Comparison of ENCODE assay signal across 23 cellular contexts in the genomic region with DNA sequence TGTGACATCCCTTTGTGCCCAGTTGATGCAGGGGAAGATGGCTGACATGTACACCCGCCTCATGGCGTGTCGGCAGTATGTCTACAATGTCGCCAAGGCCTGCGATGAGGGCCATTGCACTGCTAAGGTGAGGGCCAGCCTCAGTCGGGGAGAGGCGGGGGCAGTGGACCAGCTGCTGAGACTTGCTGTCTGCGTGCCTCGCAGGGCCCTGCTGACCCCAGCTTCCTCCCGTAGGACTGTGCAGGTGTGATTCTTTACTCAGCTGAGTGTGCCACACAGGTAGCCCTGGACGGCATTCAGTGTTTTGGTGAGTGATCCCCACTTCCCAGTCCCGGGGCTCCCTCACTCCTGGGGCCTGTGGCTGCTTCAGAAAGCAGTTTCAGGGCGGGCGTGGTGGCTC. TPM values are rescaled to one million over a fixed set of nuclear protein-coding genes. Genes with fewer than 3 reads are reported as not detected.
DNase-seq lines count a peak whose midpoint lies in the region; ATAC-seq, FAIRE-seq and TF ChIP-seq lines count a peak whose summit lies in the region.
"Had no signal": no experiment of that assay in that cellular context is flagged by ENCODE, and none has a peak within 500 bp of the region (broad histone marks: within the 10 kb centered on the region; RNA-seq: fewer than 3 reads in every experiment).

No MANE protein-coding gene starts in this region.

- peaks cover 54% of the 10 kb centered on the region for H3K36me3 ChIP-seq in IMR-90 (ENCODE audit: control insufficient read depth, insufficient read depth, low read length)
- peaks cover 31 to 70% (median 52%) of the 10 kb centered on the region in 4 experiments for H3K36me3 ChIP-seq in H1 (ENCODE audit: control insufficient read depth in 2 of 4, insufficient read depth in 4 of 4, low read length in 3 of 4)
- peaks cover 2 to 88% (median 76%) of the 10 kb centered on the region in 6 donors for H3K36me3 ChIP-seq in spleen
- H3K36me3 ChIP-seq in lower lobe of right lung: peaks cover 74% of the 10 kb centered on the region

- no peak overlapping the region for H2BK20ac ChIP-seq in IMR-90 (ENCODE audit: low read depth, low read length)
- no peak overlapping the region for H2BK20ac ChIP-seq in H1 (ENCODE audit: low read length)

- H3K9me3 ChIP-seq in IMR-90 (ENCODE audit: control insufficient read depth, insufficient read depth, low read length) (no peaks in the 10 kb centered on the region), H1 (ENCODE audit: insufficient read depth in 2 of 2, low read depth in 1 of 2, low read length in 1 of 2) (no peaks in the 10 kb centered on the region), spleen (no peaks in the 10 kb centered on the region), lower lobe of right lung (no peaks in the 10 kb centered on the region)
- H3K9me3 ChIP-seq: BE2C had no signal

- H4K5ac ChIP-seq in IMR-90 (ENCODE audit: low read depth, low read length) (no peak overlapping the region), H1 (ENCODE audit: insufficient read length, low read depth, low read length) (no peak overlapping the region)

- no peak overlapping the region for H3K14ac ChIP-seq in IMR-90 (replicated peaks; ENCODE audit: low read depth, low read length)
- no peak overlapping the region for H3K14ac ChIP-seq in H1 (ENCODE audit: insufficient read length)

- CTCF ChIA-PET in IMR-90 (lab: Yijun Ruan, JAX): no interaction called here
- CTCF ChIA-PET in H1 (lab: Charles Lee; ENCODE audit: partially characterized antibody): interaction anchor here (1.1 to 16.2 kb wide), 2 partner anchors 75 to 129 kb away, joined by 3 to 184 read pairs; a partner anchor contains a TSS

- DNase-seq in IMR-90: no peak
- DNase-seq in H1 (ENCODE audit: low read depth in 1 of 2, low spot score in 2 of 2): no peak
- peak; percentile 64 for DNase-seq in spleen
- DNase-seq in lower lobe of right lung: no peak
- DNase-seq: ACHN; BE2C; C1 segment of cervical spinal cord; CD4-positive, CD25-positive, alpha-beta regulatory T cell; CD8-positive, alpha-beta memory T cell; COR-L47; DMS 273 treated with DMSO at 0.1 percent for 48 hours; DMS53; DND-41; EL; H7; HFFc6 had no signal

- TF ChIP-seq POLR2A in IMR-90 (IDR thresholded peaks at IDR 0.05; ENCODE audit: low read depth, low read length) (no peak), H1 (IDR thresholded peaks at IDR 0.05; ENCODE audit: control extremely low read depth in 1 of 2, low read depth in 2 of 2, low read length in 2 of 2) (no peak), spleen (IDR thresholded peaks at IDR 0.05) (no peak)

- H3K23ac ChIP-seq in IMR-90 (ENCODE audit: low read depth, low read length): no peak overlapping the region
- no peak overlapping the region for H3K23ac ChIP-seq in H1 (ENCODE audit: insufficient read length)

- no peak overlapping the region for H4K91ac ChIP-seq in IMR-90 (ENCODE audit: insufficient read depth, low read depth, low read length)
- H4K91ac ChIP-seq in H1 (replicated peaks; ENCODE audit: insufficient read length, low read length): no peak overlapping the region

- no peaks in the 10 kb centered on the region for H3K23me2 ChIP-seq in H1 (ENCODE audit: low read depth, low read length)

- in situ Hi-C loops in IMR-90 (cut with MboI; ENCODE audit: low sequenced_read_pairs): no loop called here

- H2BK120ac ChIP-seq in IMR-90 (ENCODE audit: low read depth, low read length) (no peak overlapping the region), H1 (replicated peaks; ENCODE audit: low read depth, low read length) (no peak overlapping the region)

- intact Hi-C loops in IMR-90 (cut with micrococcal nuclease) (no loop called here), spleen (cut with DNase I; ENCODE audit: low total_unique reads) (loop anchor here (10.0 kb wide), 1 partner anchor 51 kb away; no protein-coding TSS in a partner anchor), lower lobe of right lung (cut with DNase I) (no loop called here)

- peak overlapping the region; percentile 42 for H2AK9ac ChIP-seq in IMR-90 (replicated peaks; ENCODE audit: low read depth, low read length, poor library complexity)

- no peak overlapping the region for H3K27ac ChIP-seq in IMR-90 (ENCODE audit: insufficient read depth, low read length)
- H3K27ac ChIP-seq in H1 (ENCODE audit: low read depth, low read length): no peak overlapping the region
- no peak overlapping the region for H3K27ac ChIP-seq in spleen
- H3K27ac ChIP-seq in lower lobe of right lung: no peak overlapping the region

- H3K9ac ChIP-seq in IMR-90 (ENCODE audit: low read depth, low read length): no peak overlapping the region
- no peak overlapping the region for H3K9ac ChIP-seq in H1 (replicated peaks in 1 of 4; ENCODE audit: extremely low read depth in 1 of 4, low read depth in 3 of 4, low read length in 3 of 4)

- H2BK12ac ChIP-seq in H1 (ENCODE audit: low read depth, low read length): no peak overlapping the region

- H3K9me1 ChIP-seq in IMR-90 (ENCODE audit: insufficient read depth, low read length): no peaks in the 10 kb centered on the region

- H2AFZ ChIP-seq in IMR-90 (replicated peaks; ENCODE audit: low read length, poor library complexity) (no peak overlapping the region), H1 (ENCODE audit: low read length) (no peak overlapping the region)
- H2AFZ ChIP-seq: GM23338 had no signal

- FAIRE-seq in H1 (lab: Jason Lieb, UNC): no peak
- FAIRE-seq: A204.1, GM12878, GM19239 had no signal

- no peak overlapping the region for H3K4me3 ChIP-seq in IMR-90 (ENCODE audit: insufficient read depth, low read depth, low read length)
- H3K4me3 ChIP-seq in H1 (ENCODE audit: extremely low read depth in 1 of 4, insufficient read depth in 2 of 4, low read depth in 3 of 4, low read length in 4 of 4): no peak overlapping the region
- no peak overlapping the region for H3K4me3 ChIP-seq in spleen
- H3K4me3 ChIP-seq in lower lobe of right lung: no peak overlapping the region
- H3K4me3 ChIP-seq: GM12878, GM23338 had no signal

- H3K4me2 ChIP-seq in IMR-90 (ENCODE audit: low read depth, low read length) (no peak overlapping the region), H1 (ENCODE audit: insufficient read depth in 1 of 2, low read depth in 2 of 2, low read length in 2 of 2) (no peak overlapping the region)
- H3K4me2 ChIP-seq: GM23338 had no signal

- H3K79me1 ChIP-seq in IMR-90 (ENCODE audit: low read depth in 1 of 2, low read length in 2 of 2) (peaks cover 0 to 7% of the 10 kb centered on the region in 2 experiments; a peak in 2 of 4 replicates), H1 (ENCODE audit: low read depth, low read length) (no peaks in the 10 kb centered on the region)

- H2AK5ac ChIP-seq in IMR-90 (ENCODE audit: low read depth, low read length): no peak overlapping the region
- H2AK5ac ChIP-seq in H1 (ENCODE audit: low read depth, low read length): no peak overlapping the region

- H2BK15ac ChIP-seq in IMR-90 (ENCODE audit: low read depth, low read length) (no peak overlapping the region), H1 (ENCODE audit: low read length) (no peak overlapping the region)

- H3K4ac ChIP-seq in IMR-90 (ENCODE audit: low read depth, low read length) (no peak overlapping the region), H1 (replicated peaks; ENCODE audit: insufficient read length, low read depth, low read length) (no peak overlapping the region)

- H4K20me1 ChIP-seq in IMR-90 (ENCODE audit: insufficient read depth, low read length): no peaks in the 10 kb centered on the region
- H4K20me1 ChIP-seq in H1 (replicated peaks in 1 of 2; ENCODE audit: control insufficient read depth in 1 of 2, insufficient read depth in 2 of 2, low read length in 2 of 2): peaks cover 0 to 14% of the 10 kb centered on the region in 2 experiments

- H3K18ac ChIP-seq in IMR-90 (ENCODE audit: low read depth, low read length): no peak overlapping the region
- no peak overlapping the region for H3K18ac ChIP-seq in H1 (ENCODE audit: extremely low read depth, low read length)

- H2BK5ac ChIP-seq in IMR-90 (ENCODE audit: low read depth, low read length, poor library complexity, severe bottlenecking) (no peak overlapping the region), H1 (ENCODE audit: low read depth, low read length) (peak overlapping the region; percentile 5; the same call in 1 of the 2 replicates)

- ATAC-seq in IMR-90 (ENCODE audit: low read depth): no peak
- ATAC-seq in SK-N-SH treated with all-trans-retinoic acid at 6 μM for 48 hours: no peak
- ATAC-seq in HG03039 (IDR thresholded peaks at IDR 0.05; ENCODE audit: unreplicated experiment): no peak
- no peak for ATAC-seq in lower lobe of right lung
- ATAC-seq: GM12878, GM23338, HCT116 had no signal

- H3K56ac ChIP-seq in IMR-90 (ENCODE audit: extremely low read depth, insufficient read depth, low read length) (no peak overlapping the region), H1 (replicated peaks; ENCODE audit: insufficient read length, low read depth, low read length) (no peak overlapping the region)

- 98% methylated on average over 6 of the region's 14 CpGs; no CpG with 5 or more reads in 1 of the 2 experiments for WGBS in IMR-90 (ENCODE audit: extremely low coverage in 2 of 2, insufficient read length in 1 of 2), 2 experiments
- 95% methylated on average over 14 of the region's 14 CpGs; no CpG with 5 or more reads in 1 of the 2 experiments for WGBS in H1 (ENCODE audit: extremely low coverage in 1 of 2, insufficient coverage in 1 of 2, insufficient read length in 1 of 2, insufficient replicate concordance in 2 of 2, low coverage in 1 of 2, low lambda C conversion rate in 2 of 2, missing lambda C conversion rate in 1 of 2), 2 experiments
- 78 to 99% (median 95%) methylated on average over 3 to 14 of the region's 14 CpGs for WGBS in spleen, 5 donors

- no peak for TF ChIP-seq RAD21 in IMR-90 (IDR thresholded peaks at IDR 0.05; ENCODE audit: low read length)
- no peak for TF ChIP-seq RAD21 in H1 (IDR thresholded peaks at IDR 0.05 in 1 of 2, conservative IDR thresholded peaks at IDR 0.05 in 1 of 2; ENCODE audit: low read depth in 2 of 2, low read length in 2 of 2)

- H3K4me1 ChIP-seq in IMR-90 (ENCODE audit: control insufficient read depth, insufficient read depth, low read length): no peaks in the 10 kb centered on the region
- no peaks in the 10 kb centered on the region for H3K4me1 ChIP-seq in H1 (replicated peaks in 1 of 4; ENCODE audit: control insufficient read depth in 3 of 4, insufficient read depth in 4 of 4, low read length in 3 of 4)
- peaks cover 3 to 13% (median 9%) of the 10 kb centered on the region in 6 donors for H3K4me1 ChIP-seq in spleen
- peaks cover 12% of the 10 kb centered on the region for H3K4me1 ChIP-seq in lower lobe of right lung

- TF ChIP-seq CTCF in IMR-90 (conservative IDR thresholded peaks at IDR 0.05; ENCODE audit: low read depth, low read length) (no peak), H1 (IDR thresholded peaks at IDR 0.05; ENCODE audit: control extremely low read depth in 1 of 3, insufficient read depth in 1 of 3, low read depth in 1 of 3, low read length in 3 of 3) (no peak), spleen (IDR thresholded peaks at IDR 0.05 in 8 of 11, conservative IDR thresholded peaks at IDR 0.05 in 3 of 11) (no peak), lower lobe of right lung (IDR thresholded peaks at IDR 0.05) (no peak)

- POLR2A ChIA-PET in IMR-90 (lab: Charles Lee; ENCODE audit: unreplicated experiment): interaction anchor here (0.5 kb wide), 1 partner anchor 29 kb away, joined by 5 read pairs; no protein-coding TSS in a partner anchor
- POLR2A ChIA-PET in H1 (lab: Charles Lee; ENCODE audit: partially characterized antibody): interaction anchor here (0.9 to 8.8 kb wide), 8 partner anchors 10 to 127 kb away, joined by 3 to 77 read pairs (median 4); a partner anchor contains a TSS

- H4K8ac ChIP-seq in IMR-90 (ENCODE audit: low read depth in 2 of 2, low read length in 2 of 2): no peak overlapping the region
- H4K8ac ChIP-seq in H1 (ENCODE audit: extremely low read depth, insufficient read depth, low read length): no peak overlapping the region

- TF ChIP-seq EP300 in H1 (IDR thresholded peaks at IDR 0.05; ENCODE audit: borderline replicate concordance in 1 of 2, low read depth in 2 of 2, low read length in 2 of 2): no peak

- no TSS peak for BruUV-seq in IMR-90 (replicated peaks; lab: Mats Ljungman, UMichigan)

- no peaks in the 10 kb centered on the region for H3K79me2 ChIP-seq in H1 (ENCODE audit: control insufficient read depth in 1 of 2, insufficient read depth in 2 of 2, low read length in 2 of 2)

- dilution Hi-C loops in IMR-90 (cut with HindIII; ENCODE audit: low sequenced_read_pairs, unreplicated experiment): no loop called here

- H3K27me3 ChIP-seq in IMR-90 (ENCODE audit: control insufficient read depth, insufficient read depth, low read length): no peaks in the 10 kb centered on the region
- no peaks in the 10 kb centered on the region for H3K27me3 ChIP-seq in H1 (replicated peaks in 1 of 4; ENCODE audit: control insufficient read depth in 3 of 4, extremely low read depth in 1 of 4, insufficient read depth in 3 of 4, low read length in 3 of 4)
- H3K27me3 ChIP-seq in spleen (replicated peaks in 1 of 7): no peaks in the 10 kb centered on the region
- no peaks in the 10 kb centered on the region for H3K27me3 ChIP-seq in lower lobe of right lung (ENCODE audit: low read depth)
- H3K27me3 ChIP-seq: BE2C had no signal

RNA-seq across cellular contexts. Expression of a gene that starts 10.5 kb away (rescaled TPM):
- total RNA-seq in IMR-90 (2012; rRNA removed): 27.5 and 31.7 TPM in 2 replicates
- polyA plus RNA-seq in IMR-90 (2012; rRNA removed): 38.3 and 41.1 TPM in 2 replicates
- 29.2 and 45.5 TPM in 2 replicates for polyA plus RNA-seq in IMR-90 (2012; cell fraction: cytosol; rRNA removed)
- polyA plus RNA-seq in IMR-90 (2012; cell fraction: nucleus; rRNA removed; ENCODE audit: low replicate concordance): 59.4 and 93.2 TPM in 2 replicates
- total RNA-seq in H1 (2021; fragmentation: NEBNext Ultra II Directional; extraction: Animal tissue kit (Norgen Biotek cat#: 25700)): 78.8 and 80.0 TPM in 2 replicates
- polyA plus RNA-seq in H1 (2011; rRNA removed): 55.2 and 63.7 TPM in 2 replicates
- 74.1 TPM for polyA plus RNA-seq in H1 (2011; cell fraction: cytosol; rRNA removed)
- 77.2 TPM for polyA plus RNA-seq in H1 (2011; cell fraction: nucleus; rRNA removed)
- 51.3 to 57.3 TPM (median 56.8 TPM) in 4 replicates for polyA plus RNA-seq in H1 (2012, experiment 1 of 2)
- 38.4 TPM for polyA plus RNA-seq in H1 (2012, experiment 2 of 2)
- 29.4 TPM for polyA plus RNA-seq in H1 (2013, experiment 1 of 2)
- polyA plus RNA-seq in H1 (2013, experiment 2 of 2): 28.3 TPM
- polyA minus RNA-seq in H1 (2011; rRNA and poly(A)+ RNA removed): 77.8 and 87.4 TPM in 2 replicates
- 47.9 TPM for polyA minus RNA-seq in H1 (2011; cell fraction: cytosol; rRNA and poly(A)+ RNA removed)
- polyA minus RNA-seq in H1 (2011; cell fraction: nucleus; rRNA and poly(A)+ RNA removed): 52.2 TPM
- total RNA-seq in spleen: 10 to 100 TPM; 39.6 to 93.9 (median 61.6) TPM
- 10 to 100 TPM; 25.1 to 44.4 (median 35.1) TPM for polyA plus RNA-seq in spleen
- 93.5 TPM for total RNA-seq in lower lobe of right lung

RNA-seq across cellular contexts. Expression of a gene that starts 24.7 kb away (rescaled TPM):
- total RNA-seq in IMR-90 (2012; rRNA removed): 3.0 and 3.6 TPM in 2 replicates
- polyA plus RNA-seq in IMR-90 (2012; rRNA removed): 8.1 and 8.7 TPM in 2 replicates
- polyA plus RNA-seq in IMR-90 (2012; cell fraction: cytosol; rRNA removed): 6.7 and 8.5 TPM in 2 replicates
- 16.1 and 18.7 TPM in 2 replicates for polyA plus RNA-seq in IMR-90 (2012; cell fraction: nucleus; rRNA removed; ENCODE audit: low replicate concordance)
- 38.9 and 40.0 TPM in 2 replicates for total RNA-seq in H1 (2021; fragmentation: NEBNext Ultra II Directional; extraction: Animal tissue kit (Norgen Biotek cat#: 25700))
- polyA plus RNA-seq in H1 (2011; rRNA removed): 15.0 and 23.4 TPM in 2 replicates
- 19.2 TPM for polyA plus RNA-seq in H1 (2011; cell fraction: cytosol; rRNA removed)
- 45.1 TPM for polyA plus RNA-seq in H1 (2011; cell fraction: nucleus; rRNA removed)
- polyA plus RNA-seq in H1 (2012, experiment 1 of 2): 36.7 to 45.3 TPM (median 39.3 TPM) in 4 replicates
- polyA plus RNA-seq in H1 (2012, experiment 2 of 2): 31.9 TPM
- polyA plus RNA-seq in H1 (2013, experiment 1 of 2): 24.0 TPM
- polyA plus RNA-seq in H1 (2013, experiment 2 of 2): 22.9 TPM
- 16.4 and 20.1 TPM in 2 replicates for polyA minus RNA-seq in H1 (2011; rRNA and poly(A)+ RNA removed)
- 21.8 TPM for polyA minus RNA-seq in H1 (2011; cell fraction: cytosol; rRNA and poly(A)+ RNA removed)
- 23.6 TPM for polyA minus RNA-seq in H1 (2011; cell fraction: nucleus; rRNA and poly(A)+ RNA removed)
- total RNA-seq in spleen: 10 to 100 TPM; 13.5 to 27.0 (median 22.2) TPM
- 10 to 100 TPM in 1 of 3 donors, 1 to 10 TPM in 2; 7.4 to 14.2 (median 8.7) TPM for polyA plus RNA-seq in spleen
- total RNA-seq in lower lobe of right lung: 23.9 TPM

RNA-seq across cellular contexts. Expression of a gene that starts 33.5 kb away (rescaled TPM):
- total RNA-seq in IMR-90 (2012; rRNA removed) (73.5 and 73.6 TPM in 2 replicates), spleen (10 to 100 TPM in 4 of 7 donors, 1 to 10 TPM in 3; 8.3 to 16.8 (median 11.5) TPM), lower lobe of right lung (20.1 TPM)
- polyA plus RNA-seq in IMR-90 (2012; rRNA removed) (31.2 and 33.1 TPM in 2 replicates), H1 (2011; rRNA removed) (18.6 and 25.1 TPM in 2 replicates), spleen (10 to 100 TPM in 1 of 3 donors, 1 to 10 TPM in 2; 6.0 to 10.3 (median 9.0) TPM)
- polyA plus RNA-seq in IMR-90 (2012; cell fraction: cytosol; rRNA removed): 8.8 and 11.8 TPM in 2 replicates
- 4.1 and 22.6 TPM in 2 replicates for polyA plus RNA-seq in IMR-90 (2012; cell fraction: nucleus; rRNA removed; ENCODE audit: low replicate concordance)
- 67.4 and 79.4 TPM in 2 replicates for total RNA-seq in H1 (2021; fragmentation: NEBNext Ultra II Directional; extraction: Animal tissue kit (Norgen Biotek cat#: 25700))
- polyA plus RNA-seq in H1 (2011; cell fraction: cytosol; rRNA removed): 37.1 TPM
- 14.9 TPM for polyA plus RNA-seq in H1 (2011; cell fraction: nucleus; rRNA removed)
- polyA plus RNA-seq in H1 (2012, experiment 1 of 2): 46.3 to 58.7 TPM (median 54.4 TPM) in 4 replicates
- polyA plus RNA-seq in H1 (2012, experiment 2 of 2): 13.2 TPM
- 44.8 TPM for polyA plus RNA-seq in H1 (2013, experiment 1 of 2)
- polyA plus RNA-seq in H1 (2013, experiment 2 of 2): 47.3 TPM
- 56.8 and 70.3 TPM in 2 replicates for polyA minus RNA-seq in H1 (2011; rRNA and poly(A)+ RNA removed)
- polyA minus RNA-seq in H1 (2011; cell fraction: cytosol; rRNA and poly(A)+ RNA removed): 26.3 TPM
- polyA minus RNA-seq in H1 (2011; cell fraction: nucleus; rRNA and poly(A)+ RNA removed): 27.9 TPM

RNA-seq across cellular contexts. Expression of a gene that starts 54.7 kb away (rescaled TPM):
- total RNA-seq in IMR-90 (2012; rRNA removed) (3.3 and 3.8 TPM in 2 replicates), spleen (10 to 100 TPM; 12.0 to 18.5 (median 15.3) TPM), lower lobe of right lung (15.9 TPM)
- polyA plus RNA-seq in IMR-90 (2012; rRNA removed) (19.5 and 20.6 TPM in 2 replicates), H1 (2011; rRNA removed) (13.4 and 15.2 TPM in 2 replicates), spleen (10 to 100 TPM in 1 of 3 donors, 1 to 10 TPM in 2; 7.1 to 10.6 (median 9.0) TPM)
- polyA plus RNA-seq in IMR-90 (2012; cell fraction: cytosol; rRNA removed): 14.8 and 30.7 TPM in 2 replicates
- polyA plus RNA-seq in IMR-90 (2012; cell fraction: nucleus; rRNA removed; ENCODE audit: low replicate concordance): 7.1 and 9.7 TPM in 2 replicates
- total RNA-seq in H1 (2021; fragmentation: NEBNext Ultra II Directional; extraction: Animal tissue kit (Norgen Biotek cat#: 25700)): 17.7 and 20.3 TPM in 2 replicates
- polyA plus RNA-seq in H1 (2011; cell fraction: cytosol; rRNA removed): 10.0 TPM
- polyA plus RNA-seq in H1 (2011; cell fraction: nucleus; rRNA removed): 14.9 TPM
- polyA plus RNA-seq in H1 (2012, experiment 1 of 2): 16.1 to 20.5 TPM (median 18.5 TPM) in 4 replicates
- 21.7 TPM for polyA plus RNA-seq in H1 (2012, experiment 2 of 2)
- 19.8 TPM for polyA plus RNA-seq in H1 (2013, experiment 1 of 2)
- 20.1 TPM for polyA plus RNA-seq in H1 (2013, experiment 2 of 2)
- 7.0 and 8.4 TPM in 2 replicates for polyA minus RNA-seq in H1 (2011; rRNA and poly(A)+ RNA removed)
- polyA minus RNA-seq in H1 (2011; cell fraction: cytosol; rRNA and poly(A)+ RNA removed): 13.4 TPM
- 6.5 TPM for polyA minus RNA-seq in H1 (2011; cell fraction: nucleus; rRNA and poly(A)+ RNA removed)

RNA-seq across cellular contexts. Expression of a gene that starts 58.0 kb away (rescaled TPM):
- total RNA-seq in IMR-90 (2012; rRNA removed) (under 0.01 and 0.36 TPM in 2 replicates), spleen (1 to 10 TPM in 2 of 7 donors, under 1 TPM in 4, not detected in 1; 0.05 to 3.0 (median 0.45) TPM), lower lobe of right lung (4.3 TPM)
- polyA plus RNA-seq in IMR-90 (2012; rRNA removed) (0.34 and 0.42 TPM in 2 replicates), H1 (2011; rRNA removed) (0.45 and 0.72 TPM in 2 replicates), spleen (under 1 TPM; 0.47 to 0.63 (median 0.54) TPM)
- polyA plus RNA-seq in IMR-90 (2012; cell fraction: cytosol; rRNA removed): 0.22 and 0.55 TPM in 2 replicates
- 0.41 and 0.76 TPM in 2 replicates for polyA plus RNA-seq in IMR-90 (2012; cell fraction: nucleus; rRNA removed; ENCODE audit: low replicate concordance)
- 1.2 and 3.4 TPM in 2 replicates for total RNA-seq in H1 (2021; fragmentation: NEBNext Ultra II Directional; extraction: Animal tissue kit (Norgen Biotek cat#: 25700))
- 0.36 TPM for polyA plus RNA-seq in H1 (2011; cell fraction: cytosol; rRNA removed)
- polyA plus RNA-seq in H1 (2011; cell fraction: nucleus; rRNA removed): 1.1 TPM
- 1.3 to 2.7 TPM (median 2.0 TPM) in 4 replicates for polyA plus RNA-seq in H1 (2012, experiment 1 of 2)
- polyA plus RNA-seq in H1 (2012, experiment 2 of 2): 1.4 TPM
- polyA plus RNA-seq in H1 (2013, experiment 1 of 2): 4.3 TPM
- 4.1 TPM for polyA plus RNA-seq in H1 (2013, experiment 2 of 2)
- 0.56 and 1.6 TPM in 2 replicates for polyA minus RNA-seq in H1 (2011; rRNA and poly(A)+ RNA removed)
- 0.73 TPM for polyA minus RNA-seq in H1 (2011; cell fraction: cytosol; rRNA and poly(A)+ RNA removed)
- polyA minus RNA-seq in H1 (2011; cell fraction: nucleus; rRNA and poly(A)+ RNA removed): 2.2 TPM
- total RNA-seq: GM12878 had no signal
